Comparison of ENCODE assay signal across 12 cellular contexts in the genomic region with DNA sequence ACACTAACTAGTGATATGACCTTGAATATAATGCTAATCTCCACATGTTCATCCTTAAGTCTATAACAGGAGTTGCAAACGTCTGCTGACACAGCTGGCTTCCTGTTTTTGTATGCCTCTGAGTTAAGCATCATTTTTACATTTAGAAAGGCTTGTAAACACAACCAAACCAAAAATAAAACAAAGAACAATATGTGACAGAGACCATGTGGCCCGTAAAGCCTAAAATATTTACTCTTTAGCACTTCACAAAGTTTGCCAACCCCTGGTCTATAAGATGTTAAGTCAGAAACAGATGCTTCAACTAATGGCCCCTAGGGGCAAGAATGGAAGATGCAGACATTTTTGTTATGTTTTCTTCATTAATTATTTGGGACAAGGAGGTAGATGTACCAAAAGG.
DNase-seq lines count a peak whose midpoint lies in the region; ATAC-seq, FAIRE-seq and TF ChIP-seq lines count a peak whose summit lies in the region.
"Had no signal": no experiment of that assay in that cellular context is flagged by ENCODE, and none has a peak within 500 bp of the region (broad histone marks: within the 10 kb centered on the region; RNA-seq: fewer than 3 reads in every experiment).

No MANE protein-coding gene starts in this region.

- no peak for TF ChIP-seq POLR2A in IMR-90 (IDR thresholded peaks at IDR 0.05; ENCODE audit: low read depth, low read length)
- TF ChIP-seq POLR2A in spleen (IDR thresholded peaks at IDR 0.05): no peak
- TF ChIP-seq POLR2A in GM12892 (IDR thresholded peaks at IDR 0.05; ENCODE audit: low read depth, low read length): no peak

- H2AK5ac ChIP-seq in IMR-90 (ENCODE audit: low read depth, low read length) (no peak overlapping the region), mesendoderm (ENCODE audit: low read length) (no peak overlapping the region)

- FAIRE-seq in GM12892 (lab: Jason Lieb, UNC): no peak

- H3K27me3 ChIP-seq in IMR-90 (ENCODE audit: control insufficient read depth, insufficient read depth, low read length): no peaks in the 10 kb centered on the region
- no peaks in the 10 kb centered on the region for H3K27me3 ChIP-seq in mammary epithelial cell (ENCODE audit: insufficient read depth, low read length)
- no peaks in the 10 kb centered on the region for H3K27me3 ChIP-seq in mesendoderm (ENCODE audit: insufficient read depth, low read length, poor library complexity)
- H3K27me3 ChIP-seq in spleen (replicated peaks in 1 of 7): no peaks in the 10 kb centered on the region

- intact Hi-C loops in IMR-90 (cut with micrococcal nuclease): no loop called here
- intact Hi-C loops in mammary epithelial cell (cut with micrococcal nuclease): no loop called here
- intact Hi-C loops in spleen (cut with DNase I; ENCODE audit: low total_unique reads): no loop called here

- no peak overlapping the region for H3K23ac ChIP-seq in IMR-90 (ENCODE audit: low read depth, low read length)
- H3K23ac ChIP-seq in mesendoderm (ENCODE audit: low read length): no peak overlapping the region

- H3K9ac ChIP-seq in IMR-90 (ENCODE audit: low read depth, low read length): no peak overlapping the region
- H3K9ac ChIP-seq in mammary epithelial cell (ENCODE audit: insufficient read depth, low read length): no peak overlapping the region
- H3K9ac ChIP-seq in mesendoderm (ENCODE audit: low read length): no peak overlapping the region

- POLR2A ChIA-PET in IMR-90 (lab: Charles Lee; ENCODE audit: unreplicated experiment): no interaction called here

- DNase-seq in ELR (ENCODE audit: low read depth) (peak; percentile 30), IMR-90 (no peak), mammary epithelial cell (no peak), mesendoderm (peak; percentile 17), UCSD-AML1 (lab: John Stamatoyannopoulos, UW; ENCODE audit: unreplicated experiment) (no peak), HT-29 (ENCODE audit: low spot score) (no peak), spleen (no peak), GM12892 (ENCODE audit: insufficient read length) (no peak)
- DNase-seq: activated naive CD4-positive, alpha-beta T cell treated with anti-CD3 and anti-CD28 coated beads, Interleukin-2, amount 50 U/mL, for 16 hours; NK-92 treated with Interleukin-12 subunit alpha and Interleukin-12 subunit beta, amount 100 ng/mL, for 24 hours had no signal

- no peaks in the 10 kb centered on the region for H3K36me3 ChIP-seq in IMR-90 (ENCODE audit: control insufficient read depth, insufficient read depth, low read length)
- H3K36me3 ChIP-seq in mammary epithelial cell (ENCODE audit: insufficient read depth, low read length): no peaks in the 10 kb centered on the region
- H3K36me3 ChIP-seq in mesendoderm (ENCODE audit: control insufficient read depth, insufficient read depth, low read length): no peaks in the 10 kb centered on the region
- H3K36me3 ChIP-seq in spleen: peaks cover 0 to 59% (median 3%) of the 10 kb centered on the region in 6 donors

- H3K4me3 ChIP-seq in IMR-90 (ENCODE audit: insufficient read depth, low read depth, low read length): no peak overlapping the region
- H3K4me3 ChIP-seq in mammary epithelial cell (replicated peaks in 1 of 3; ENCODE audit: insufficient read depth in 1 of 3, low read depth in 2 of 3, low read length in 3 of 3): no peak overlapping the region
- no peak overlapping the region for H3K4me3 ChIP-seq in mesendoderm (ENCODE audit: low read length)
- H3K4me3 ChIP-seq in spleen: no peak overlapping the region

- CTCF ChIA-PET in IMR-90 (lab: Yijun Ruan, JAX): interaction anchor here (0.6 to 1.3 kb wide), 4 partner anchors 10 to 578 kb away, joined by 3 to 5 read pairs (median 4); no protein-coding TSS in a partner anchor
- CTCF ChIA-PET in mammary epithelial cell (lab: Charles Lee; ENCODE audit: low non-redundant PET): interaction anchor here (0.6 kb wide), 1 partner anchor 157 kb away, joined by 3 read pairs; no protein-coding TSS in a partner anchor

- H3K4me1 ChIP-seq in IMR-90 (ENCODE audit: control insufficient read depth, insufficient read depth, low read length): no peaks in the 10 kb centered on the region
- H3K4me1 ChIP-seq in mammary epithelial cell (ENCODE audit: insufficient read depth, low read length): no peaks in the 10 kb centered on the region
- H3K4me1 ChIP-seq in mesendoderm (ENCODE audit: control insufficient read depth, low read depth, low read length): no peaks in the 10 kb centered on the region
- peaks cover 0 to 9% (median 4%) of the 10 kb centered on the region in 6 donors for H3K4me1 ChIP-seq in spleen

- dilution Hi-C loops in IMR-90 (cut with HindIII; ENCODE audit: low sequenced_read_pairs, unreplicated experiment): no loop called here
- dilution Hi-C loops in mammary epithelial cell (cut with HindIII; ENCODE audit: low sequenced_read_pairs): loop anchor here (10.0 kb wide), 1 partner anchor 97 kb away; no protein-coding TSS in a partner anchor

- H3K9me3 ChIP-seq in IMR-90 (ENCODE audit: control insufficient read depth, insufficient read depth, low read length) (no peaks in the 10 kb centered on the region), mammary epithelial cell (replicated peaks; ENCODE audit: insufficient read depth, low read length) (no peaks in the 10 kb centered on the region), spleen (no peaks in the 10 kb centered on the region)

- no TSS peak for BruUV-seq in IMR-90 (replicated peaks; lab: Mats Ljungman, UMichigan)
- no TSS peak for BruUV-seq in mammary epithelial cell (replicated peaks; lab: Mats Ljungman, UMichigan)

- no peak for ATAC-seq in IMR-90 (ENCODE audit: low read depth)
- ATAC-seq: activated CD4-positive, CD25-positive, alpha-beta regulatory T cell treated with anti-CD3 and anti-CD28 coated beads, Interleukin-2, amount 50 U/mL, for 24 hours had no signal

- TF ChIP-seq RAD21 in IMR-90 (IDR thresholded peaks at IDR 0.05; ENCODE audit: low read length): no peak

- H3K4me2 ChIP-seq in IMR-90 (ENCODE audit: low read depth, low read length) (no peak overlapping the region), mammary epithelial cell (ENCODE audit: insufficient read depth, low read depth, low read length) (no peak overlapping the region), mesendoderm (ENCODE audit: low read length) (no peak overlapping the region)

- H3K27ac ChIP-seq in IMR-90 (ENCODE audit: insufficient read depth, low read length) (no peak overlapping the region), mammary epithelial cell (ENCODE audit: insufficient read depth, low read depth, low read length) (no peak overlapping the region), mesendoderm (ENCODE audit: low read depth, low read length) (no peak overlapping the region), spleen (no peak overlapping the region)
- H3K27ac ChIP-seq: epithelial cell of prostate had no signal

- no peak overlapping the region for H3K4ac ChIP-seq in IMR-90 (ENCODE audit: low read depth, low read length)
- H3K4ac ChIP-seq in mesendoderm (ENCODE audit: low read depth, low read length): no peak overlapping the region

- no peak overlapping the region for H2BK20ac ChIP-seq in IMR-90 (ENCODE audit: low read depth, low read length)

- no peak overlapping the region for H4K8ac ChIP-seq in IMR-90 (ENCODE audit: low read depth in 2 of 2, low read length in 2 of 2)
- no peak overlapping the region for H4K8ac ChIP-seq in mesendoderm (ENCODE audit: low read depth, low read length)

- H3K79me1 ChIP-seq in IMR-90 (ENCODE audit: low read depth in 1 of 2, low read length in 2 of 2) (no peaks in the 10 kb centered on the region), mesendoderm (ENCODE audit: low read length) (no peaks in the 10 kb centered on the region)

- H3K18ac ChIP-seq in IMR-90 (ENCODE audit: low read depth, low read length): no peak overlapping the region
- no peak overlapping the region for H3K18ac ChIP-seq in mesendoderm (ENCODE audit: low read length)

- H2BK5ac ChIP-seq in IMR-90 (ENCODE audit: low read depth, low read length, poor library complexity, severe bottlenecking) (no peak overlapping the region), mesendoderm (ENCODE audit: low read length) (no peak overlapping the region)

- no peaks in the 10 kb centered on the region for H3K9me1 ChIP-seq in IMR-90 (ENCODE audit: insufficient read depth, low read length)

- H3K56ac ChIP-seq in IMR-90 (ENCODE audit: extremely low read depth, insufficient read depth, low read length) (no peak overlapping the region), mesendoderm (ENCODE audit: low read length) (no peak overlapping the region)

- in situ Hi-C loops in IMR-90 (cut with MboI; ENCODE audit: low sequenced_read_pairs) (no loop called here), mammary epithelial cell (cut with MboI; ENCODE audit: low sequenced_read_pairs in 2 of 2) (no loop called here)

- H4K91ac ChIP-seq in IMR-90 (ENCODE audit: insufficient read depth, low read depth, low read length): no peak overlapping the region

- H2BK15ac ChIP-seq in IMR-90 (ENCODE audit: low read depth, low read length) (no peak overlapping the region), mesendoderm (replicated peaks; ENCODE audit: low read depth) (no peak overlapping the region)

- TF ChIP-seq CTCF in IMR-90 (conservative IDR thresholded peaks at IDR 0.05; ENCODE audit: low read depth, low read length) (peak; percentile 14; the same call in 1 of the 2 replicates), mammary epithelial cell (conservative IDR thresholded peaks at IDR 0.05 in 1 of 2, IDR thresholded peaks at IDR 0.05 in 1 of 2; ENCODE audit: extremely low read depth in 1 of 2, insufficient read depth in 1 of 2, low read depth in 1 of 2, low read length in 2 of 2) (peak; percentile 17 to 35), spleen (IDR thresholded peaks at IDR 0.05 in 8 of 11, conservative IDR thresholded peaks at IDR 0.05 in 3 of 11) (peak in 1 of 11 experiments; percentile 18)

- H4K5ac ChIP-seq in IMR-90 (ENCODE audit: low read depth, low read length) (no peak overlapping the region), mesendoderm (ENCODE audit: low read length) (no peak overlapping the region)

- H2BK120ac ChIP-seq in IMR-90 (ENCODE audit: low read depth, low read length): no peak overlapping the region
- no peak overlapping the region for H2BK120ac ChIP-seq in mesendoderm (ENCODE audit: low read depth, low read length)

- H2AK9ac ChIP-seq in IMR-90 (replicated peaks; ENCODE audit: low read depth, low read length, poor library complexity): no peak overlapping the region

- no peaks in the 10 kb centered on the region for H4K20me1 ChIP-seq in IMR-90 (ENCODE audit: insufficient read depth, low read length)
- no peaks in the 10 kb centered on the region for H4K20me1 ChIP-seq in mammary epithelial cell (ENCODE audit: insufficient read depth, low read length)

- H2AFZ ChIP-seq in IMR-90 (replicated peaks; ENCODE audit: low read length, poor library complexity): no peak overlapping the region
- no peak overlapping the region for H2AFZ ChIP-seq in mammary epithelial cell (ENCODE audit: low read depth, low read length)

- WGBS in IMR-90 (ENCODE audit: extremely low coverage in 2 of 2, insufficient read length in 1 of 2), 2 experiments: no CpG with 5 or more reads among the region's 2 CpGs
- 51% methylated on average over 2 of the region's 2 CpGs for WGBS in mammary epithelial cell (ENCODE audit: low coverage, missing lambda C conversion rate)
- no CpG with 5 or more reads among the region's 2 CpGs for WGBS in mesendoderm (ENCODE audit: extremely low coverage, insufficient coverage, low lambda C conversion rate)
- WGBS in spleen, 5 donors: 18 to 35% (median 25%) methylated on average over 2 of the region's 2 CpGs

- H3K79me2 ChIP-seq in mammary epithelial cell (ENCODE audit: insufficient read depth, low read length) (no peaks in the 10 kb centered on the region), mesendoderm (ENCODE audit: control insufficient read depth, insufficient read depth, low read length) (no peaks in the 10 kb centered on the region)

- H3K14ac ChIP-seq in IMR-90 (replicated peaks; ENCODE audit: low read depth, low read length): no peak overlapping the region

Comparison
In these comparisons a context has a peak if more than half of its experiments do, and no peak if none do; other contexts are left out.
1. DNase-seq: peak in ELR (single experiment) and mesendoderm (single experiment); none in IMR-90 (single experiment), mammary epithelial cell (single experiment), UCSD-AML1 (single experiment), HT-29 (single experiment), spleen (single experiment) and GM12892 (single experiment).